Comparison of ENCODE assay signal across 37 cellular contexts in the genomic region with DNA sequence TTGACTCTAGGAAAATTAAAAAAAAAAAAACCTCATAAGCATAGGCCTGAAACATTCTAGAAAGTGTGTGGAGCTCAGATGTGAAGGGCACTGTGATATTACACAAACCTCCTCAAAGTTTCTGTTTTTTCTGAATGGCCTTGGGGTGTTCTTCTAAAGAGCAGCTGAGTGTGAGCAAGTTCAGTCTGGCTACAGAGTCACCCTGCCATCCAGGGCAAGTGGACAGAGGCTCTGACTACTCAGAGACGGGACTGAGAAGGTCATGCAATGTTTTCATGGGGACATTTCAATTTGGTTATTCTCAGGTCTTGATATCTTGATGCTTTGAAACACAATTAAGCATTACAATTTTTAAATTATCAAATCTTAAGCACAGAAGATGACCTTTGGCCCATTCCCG. TPM values are rescaled to one million over a fixed set of nuclear protein-coding genes. Genes with fewer than 3 reads are reported as not detected.
"Had no signal": no experiment of that assay in that cellular context is flagged by ENCODE, and none has a peak within 500 bp of the region (broad histone marks: within the 10 kb centered on the region; RNA-seq: fewer than 3 reads in every experiment).

No MANE protein-coding gene starts in this region.

- H3K4me1 ChIP-seq: ascending aorta, body of pancreas, breast epithelium had no signal

- H3K36me3 ChIP-seq: ascending aorta, brain microvascular endothelial cell, breast epithelium, cardiac muscle cell had no signal

- H3K27me3 ChIP-seq: ascending aorta, body of pancreas, brain microvascular endothelial cell, breast epithelium, cardiac muscle cell had no signal

- H3K27ac ChIP-seq: ascending aorta, body of pancreas, brain microvascular endothelial cell, cardiac muscle cell had no signal

- H3K4me3 ChIP-seq: ascending aorta, body of pancreas, breast epithelium, cardiac muscle cell had no signal

- H3K9me3 ChIP-seq: ascending aorta, body of pancreas, breast epithelium had no signal

- FAIRE-seq: astrocyte, bronchial epithelial cell had no signal

- ATAC-seq: activated naive CD4-positive, alpha-beta T cell treated with anti-CD3 and anti-CD28 coated beads, Interleukin-2, amount 50 U/mL, for 72 hours; activated naive CD8-positive, alpha-beta T cell treated with anti-CD3 and anti-CD28 coated beads, Interleukin-2, amount 50 U/mL, for 24 hours; activated T-cell treated with anti-CD3 and anti-CD28 coated beads, Interleukin-2, amount 50 U/mL, for 4 hours; activated T-cell treated with anti-CD3 and anti-CD28 coated beads, Interleukin-2, amount 50 U/mL, for 72 hours; activated T-helper 17 cell treated with anti-CD3 and anti-CD28 coated beads, Interleukin-2, amount 50 U/mL, for 72 hours; body of pancreas had no signal

- DNase-seq: activated effector memory CD4-positive, alpha-beta T cell treated with anti-CD3 and anti-CD28 coated beads, Interleukin-2, amount 50 U/mL, for 16 hours; activated effector memory CD4-positive, alpha-beta T cell treated with Interleukin-2 at 50 U/mL for 16 hours; activated gamma-delta T cell; activated gamma-delta T cell treated with Interleukin-2 at 50 U/mL for 16 hours; activated naive CD4-positive, alpha-beta T cell; activated naive CD4-positive, alpha-beta T cell treated with anti-CD3 and anti-CD28 coated beads for 36 hours; activated naive CD4-positive, alpha-beta T cell treated with anti-CD3 and anti-CD28 coated beads, Interleukin-2, amount 10 ng/mL, durations not matched to agents 7 days and 5 days; activated naive CD4-positive, alpha-beta T cell treated with anti-CD3 and anti-CD28 coated beads, Interleukin-2, amount 50 U/mL, for 16 hours; activated naive CD4-positive, alpha-beta T cell treated with Interleukin-2 at 50 U/mL for 16 hours; activated naive CD8-positive, alpha-beta T cell treated with anti-CD3 and anti-CD28 coated beads for 36 hours; activated naive CD8-positive, alpha-beta T cell treated with anti-CD3 and anti-CD28 coated beads, Interleukin-2, amount 10 ng/mL, durations not matched to agents 7 days and 5 days; activated naive CD8-positive, alpha-beta T cell treated with anti-CD3 and anti-CD28 coated beads, Interleukin-2, amount 50 U/mL, for 24 hours; activated T-cell treated with anti-CD3 and anti-CD28 coated beads, Interleukin-2, amount 50 U/mL, for 1 hour; activated T-cell treated with anti-CD3 and anti-CD28 coated beads, Interleukin-2, amount 50 U/mL, for 24 hours; activated T-cell treated with anti-CD3 and anti-CD28 coated beads, Interleukin-2, amount 50 U/mL, for 4 hours; activated T-cell treated with anti-CD3 and anti-CD28 coated beads, Interleukin-2, amount 50 U/mL, for 48 hours; activated T-cell treated with anti-CD3 and anti-CD28 coated beads, Interleukin-2, amount 50 U/mL, for 72 hours; amniotic stem cell; amygdala; anterior cingulate cortex; aorta; body of pancreas; brain microvascular endothelial cell; caudate nucleus; central memory CD4-positive, alpha-beta T cell; cerebellar nuclear complex had no signal

RNA-seq across cellular contexts. Expression of gene SSTR4, which starts 36.6 kb away (rescaled TPM):
- total RNA-seq: activated naive CD4-positive, alpha-beta T cell treated with anti-CD3 and anti-CD28 coated beads for 36 hours; activated naive CD4-positive, alpha-beta T cell treated with anti-CD3 and anti-CD28 coated beads, Interleukin-2, amount 50 U/mL, for 72 hours; activated naive CD8-positive, alpha-beta T cell treated with anti-CD3 and anti-CD28 coated beads for 36 hours; activated naive CD8-positive, alpha-beta T cell treated with anti-CD3 and anti-CD28 coated beads, Interleukin-2, amount 10 ng/mL, durations not matched to agents 7 days and 5 days; activated T-cell treated with anti-CD3 and anti-CD28 coated beads, Interleukin-2, amount 50 U/mL, for 4 hours; activated T-cell treated with anti-CD3 and anti-CD28 coated beads, Interleukin-2, amount 50 U/mL, for 72 hours; activated T-helper 1 cell treated with anti-CD3 and anti-CD28 coated beads, Interleukin-12 subunit alpha, Interleukin-12 subunit beta, Interleukin-2, Interleukin-4 antibody, amounts not matched to agents 30 ng/mL and 10 ng/mL and 1 ng/mL, durations not matched to agents 14 hours and 24 hours and 36 hours; activated T-helper 17 cell treated with anti-CD3 and anti-CD28 coated beads, Interleukin-2, amount 50 U/mL, for 72 hours; activated T-helper 2 cell treated with anti-CD3 and anti-CD28 coated beads, Interferon-gamma antibody, Interleukin-2, Interleukin-4, amounts not matched to agents 10 μg/mL and 5 μg/mL and 100 μg/mL, durations not matched to agents 14 hours and 24 hours and 36 hours; aorta; ascending aorta; astrocyte; body of pancreas; breast epithelium; bronchial epithelial cell; cardiac muscle cell; cardiac septum; chondrocyte had no signal
- polyA plus RNA-seq: aorta, cardiac muscle cell had no signal

RNA-seq across cellular contexts. Expression of gene THBD, which starts 51.0 kb away (rescaled TPM):
- total RNA-seq: activated naive CD4-positive, alpha-beta T cell treated with anti-CD3 and anti-CD28 coated beads for 36 hours; activated naive CD4-positive, alpha-beta T cell treated with anti-CD3 and anti-CD28 coated beads, Interleukin-2, amount 50 U/mL, for 72 hours; activated naive CD8-positive, alpha-beta T cell treated with anti-CD3 and anti-CD28 coated beads for 36 hours; activated T-cell treated with anti-CD3 and anti-CD28 coated beads, Interleukin-2, amount 50 U/mL, for 72 hours; activated T-helper 1 cell treated with anti-CD3 and anti-CD28 coated beads, Interleukin-12 subunit alpha, Interleukin-12 subunit beta, Interleukin-2, Interleukin-4 antibody, amounts not matched to agents 30 ng/mL and 10 ng/mL and 1 ng/mL, durations not matched to agents 14 hours and 24 hours and 36 hours; activated T-helper 2 cell treated with anti-CD3 and anti-CD28 coated beads, Interferon-gamma antibody, Interleukin-2, Interleukin-4, amounts not matched to agents 10 μg/mL and 5 μg/mL and 100 μg/mL, durations not matched to agents 14 hours and 24 hours and 36 hours had no signal
